ENCODE assay signal across 23 cellular contexts in the genomic region with DNA sequence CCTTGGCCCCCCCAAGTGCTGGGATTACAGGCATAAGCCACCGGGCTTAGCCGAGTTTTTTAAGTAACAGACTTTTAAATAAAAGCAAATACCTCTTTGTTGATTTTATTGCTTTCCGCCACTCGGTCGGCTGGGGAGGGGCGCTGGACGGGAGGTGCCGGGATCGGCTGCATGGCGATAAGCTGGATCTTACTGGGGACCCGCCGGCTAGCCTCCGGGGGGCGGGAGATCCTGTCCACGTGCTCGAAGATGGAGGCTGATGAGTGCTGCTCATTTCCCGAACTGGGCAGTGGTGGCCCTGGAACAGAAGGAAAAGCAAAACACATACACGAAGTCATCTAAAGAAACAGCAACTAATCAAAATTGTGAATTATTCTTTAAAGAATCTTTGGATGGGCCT.
"Had no signal": no experiment of that assay in that cellular context is flagged by ENCODE, and none has a peak within 500 bp of the region (broad histone marks: within the 10 kb centered on the region; RNA-seq: fewer than 3 reads in every experiment).

No MANE protein-coding gene starts in this region.

- H3K9me3 Mint-ChIP-seq: mesothelial cell of epicardium had no signal

- H3K4me3 Mint-ChIP-seq: mesothelial cell of epicardium had no signal

- H3K36me3 Mint-ChIP-seq: naive B cell had no signal

- DNase-seq: colonic mucosa; dermis blood vessel endothelial cell; dorsolateral prefrontal cortex; effector CD4-positive, alpha-beta T cell; effector memory CD4-positive, alpha-beta T cell; erythroblast; esophagus squamous epithelium; foreskin fibroblast; foreskin melanocyte; gastrocnemius medialis; glutamatergic neuron; heart right ventricle; hippocampal formation; left cardiac atrium; left lung; left ventricle myocardium superior; lower lobe of right lung; mesenchymal stem cell; mucosa of descending colon; naive B cell had no signal

- H3K27ac ChIP-seq: colonic mucosa, dorsolateral prefrontal cortex, epithelial cell of prostate, esophagus squamous epithelium, gastrocnemius medialis, heart right ventricle, left lung, lower lobe of right lung had no signal

- H3K4me3 ChIP-seq: colonic mucosa, dorsolateral prefrontal cortex, esophagus squamous epithelium, gastrocnemius medialis, heart right ventricle, left lung, lower lobe of right lung, mucosa of descending colon had no signal

- H3K27me3 Mint-ChIP-seq: naive B cell had no signal

- ATAC-seq: esophagus mucosa, gastrocnemius medialis, heart right ventricle, left cardiac atrium, left lung, left ventricle myocardium superior, lower lobe of right lung, mucosa of descending colon had no signal

- H3K4me1 Mint-ChIP-seq: naive B cell had no signal
